8 cellular contexts compared by ENCODE assay signal in the genomic region with DNA sequence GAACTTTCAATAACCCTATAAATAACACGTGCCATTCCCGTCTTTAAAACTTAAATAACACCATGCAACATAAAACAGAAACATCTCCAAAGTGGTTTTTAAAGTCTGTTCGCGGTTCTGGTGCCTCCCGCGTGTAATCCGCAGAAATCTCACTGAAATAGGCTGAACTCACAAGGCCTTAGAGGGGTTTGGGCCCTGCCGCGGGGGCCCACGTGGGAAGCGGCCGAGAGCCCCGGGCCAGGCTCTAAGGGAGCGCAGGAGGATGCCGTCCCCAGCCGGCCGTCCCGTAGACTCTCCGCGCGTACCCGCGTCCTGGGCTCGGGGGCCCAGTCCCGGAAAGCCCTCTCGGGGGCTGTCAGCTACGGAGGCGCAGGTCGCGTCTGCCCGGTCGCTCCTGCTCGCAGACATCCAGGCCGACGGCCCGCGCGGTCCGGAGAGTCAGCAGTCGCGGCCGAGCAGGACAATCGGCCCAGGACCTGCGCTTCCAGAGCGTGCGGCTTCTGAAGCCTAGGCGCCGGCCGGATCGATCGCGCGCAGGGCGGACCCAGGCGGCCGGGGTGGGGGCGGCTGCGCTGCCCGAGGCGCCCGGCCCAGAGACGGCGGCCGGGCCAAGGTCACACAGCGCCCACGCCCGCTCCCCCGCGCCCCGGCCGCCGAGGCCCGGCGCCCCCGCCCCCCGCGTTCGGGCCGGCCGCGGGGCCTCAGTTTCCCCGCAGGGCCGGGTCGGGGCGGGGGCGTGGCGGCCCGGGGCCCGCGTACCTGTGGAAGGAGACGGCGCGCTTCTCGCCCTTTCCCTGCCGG. TPM values are rescaled to one million over a fixed set of nuclear protein-coding genes. Genes with fewer than 3 reads are reported as not detected.
A peak's percentile ranks its signal among the peaks of the same experiment; 100 is the strongest.
DNase-seq lines count a peak whose midpoint lies in the region; ATAC-seq and TF ChIP-seq lines count a peak whose summit lies in the region.

No MANE protein-coding gene starts in this region.

- H4K20me1 ChIP-seq in BLaER1: peaks cover 77% of the 10 kb centered on the region

- H3K4me2 ChIP-seq in BLaER1: peak overlapping the region; percentile 93

- H3K9me3 ChIP-seq in BLaER1: peaks cover 15% of the 10 kb centered on the region
- H3K9me3 ChIP-seq in breast epithelium: no peaks in the 10 kb centered on the region

- peak overlapping the region; percentile 99 for H3K27ac ChIP-seq in BLaER1
- H3K27ac ChIP-seq in breast epithelium: peak overlapping the region; percentile 99 to 100
- H3K27ac ChIP-seq in layer of hippocampus (ENCODE audit: low read depth, low read length): peak overlapping the region; percentile 35

- peaks cover 57% of the 10 kb centered on the region for H3K36me3 ChIP-seq in BLaER1
- H3K36me3 ChIP-seq in breast epithelium: peaks cover 4% of the 10 kb centered on the region

- peak; percentile 30 for DNase-seq in SK-N-DZ (ENCODE audit: low spot score)
- DNase-seq in breast epithelium (ENCODE audit: low spot score in 2 of 2): no peak
- peak in 2 of 3 donors; percentile 19 to 31 for DNase-seq in stimulated activated CD4-positive, alpha-beta T cell treated with anti-CD3 and anti-CD28 coated beads, TNF-alpha, amount 100 ng/mL, for 48 hours (ENCODE audit: low read depth in 3 of 3)
- no peak for DNase-seq in GDM1 (lab: John Stamatoyannopoulos, UW)

- no peaks in the 10 kb centered on the region for H3K27me3 ChIP-seq in BLaER1
- no peaks in the 10 kb centered on the region for H3K27me3 ChIP-seq in breast epithelium
- no peaks in the 10 kb centered on the region for H3K27me3 ChIP-seq in layer of hippocampus (ENCODE audit: control insufficient read depth, insufficient read depth, low read length)

- H3K4me1 ChIP-seq in BLaER1: peaks cover 40% of the 10 kb centered on the region
- peaks cover 8 to 23% of the 10 kb centered on the region in 2 donors for H3K4me1 ChIP-seq in breast epithelium

- TF ChIP-seq CTCF in breast epithelium (IDR thresholded peaks at IDR 0.05): no peak

- H3K9ac ChIP-seq in BLaER1: peak overlapping the region; percentile 98

- ATAC-seq in GM19043 (IDR thresholded peaks at IDR 0.05; ENCODE audit: low read depth, unreplicated experiment) (peak; percentile 31), HG03139 (IDR thresholded peaks at IDR 0.05; ENCODE audit: unreplicated experiment) (peak; percentile 23)

- H3K4me3 ChIP-seq in BLaER1: peak overlapping the region; percentile 87
- peak overlapping the region; percentile 78 to 97 (median 92) for H3K4me3 ChIP-seq in breast epithelium

- no peak for TF ChIP-seq POLR2A in breast epithelium (IDR thresholded peaks at IDR 0.05)

- intact Hi-C loops in breast epithelium (cut with DNase I; ENCODE audit: low total_unique reads): loop anchor here (5.0 kb wide), 1 partner anchor 216 kb away; no protein-coding TSS in a partner anchor

RNA-seq across cellular contexts. Expression of gene THAP4, which starts 0.6 kb away (rescaled TPM):
- polyA plus RNA-seq in SK-N-DZ (2014; cell fraction: cytosol; rRNA removed): 65.1 and 66.6 TPM in 2 replicates
- 28.6 and 35.8 TPM in 2 replicates for polyA plus RNA-seq in SK-N-DZ (2014; cell fraction: nucleus; rRNA removed)
- 10 to 100 TPM; 35.3 to 45.9 (median 38.1) TPM for total RNA-seq in breast epithelium

RNA-seq across cellular contexts. Expression of gene ATG4B, which starts 1.1 kb away (rescaled TPM):
- 137 and 140 TPM in 2 replicates for polyA plus RNA-seq in SK-N-DZ (2014; cell fraction: cytosol; rRNA removed)
- 174 and 224 TPM in 2 replicates for polyA plus RNA-seq in SK-N-DZ (2014; cell fraction: nucleus; rRNA removed)
- total RNA-seq in breast epithelium: 10 to 100 TPM; 47.7 to 71.1 (median 64.2) TPM

RNA-seq across cellular contexts. Expression of gene DTYMK, which starts 50.2 kb away (rescaled TPM):
- polyA plus RNA-seq in SK-N-DZ (2014; cell fraction: cytosol; rRNA removed): 131 and 155 TPM in 2 replicates
- polyA plus RNA-seq in SK-N-DZ (2014; cell fraction: nucleus; rRNA removed): 110 and 133 TPM in 2 replicates
- total RNA-seq in breast epithelium: 10 to 100 TPM; 16.8 to 23.2 (median 19.7) TPM

Comparison
In these comparisons a context has a peak if more than half of its experiments do, and no peak if none do; other contexts are left out.
1. H3K27ac ChIP-seq: peak in every context shown above with its lines; median percentile 100 in breast epithelium; 99 in BLaER1; 35 in layer of hippocampus.
2. DNase-seq: peak in SK-N-DZ (single experiment) and stimulated activated CD4-positive, alpha-beta T cell treated with anti-CD3 and anti-CD28 coated beads, TNF-alpha, amount 100 ng/mL, for 48 hours (2 of 3); none in breast epithelium (0 of 2) and GDM1 (single experiment).